Comparison of ENCODE assay signal across 15 cellular contexts in the genomic region with DNA sequence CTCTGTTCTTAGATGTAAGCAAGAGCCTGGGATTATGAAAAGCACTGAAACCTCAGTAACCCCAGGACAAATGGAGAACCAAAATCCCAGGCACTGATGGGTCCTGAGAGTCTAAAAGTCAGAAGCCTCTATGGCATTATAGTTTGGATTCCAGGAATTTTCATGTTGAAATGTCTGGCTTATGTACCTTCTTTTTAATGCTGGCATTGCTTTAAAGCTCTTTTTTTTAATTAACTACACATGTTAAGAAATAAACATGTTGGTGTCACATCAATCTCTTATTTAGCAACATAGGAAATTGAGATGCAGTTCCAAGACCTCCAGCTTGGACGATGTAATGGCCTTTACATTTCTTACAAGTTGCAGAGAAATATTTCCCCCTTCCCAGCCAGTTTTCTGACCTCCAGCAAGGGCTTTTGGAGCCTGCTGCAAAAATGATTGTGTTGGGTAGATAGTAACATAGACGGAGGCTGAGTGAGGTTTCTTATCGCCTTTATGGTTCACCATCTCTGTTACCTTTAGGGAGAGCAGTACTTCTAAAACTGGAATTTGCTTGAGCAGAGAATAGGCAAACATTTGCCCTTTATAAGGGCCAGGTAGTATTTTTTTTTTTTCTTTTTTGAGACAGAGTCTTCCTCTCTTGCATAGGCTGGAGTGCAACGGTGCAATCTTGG.
"Had no signal": no experiment of that assay in that cellular context is flagged by ENCODE, and none has a peak within 500 bp of the region (broad histone marks: within the 10 kb centered on the region; RNA-seq: fewer than 3 reads in every experiment).

No MANE protein-coding gene starts in this region.

- H3K9ac ChIP-seq: neural progenitor cell had no signal

- H3K27me3 Mint-ChIP-seq: activated CD4-positive, alpha-beta memory T cell treated with anti-CD3 and anti-CD28 coated beads, Interleukin-2, amount 10 ng/mL, durations not matched to agents 7 days and 5 days; activated naive CD8-positive, alpha-beta T cell treated with anti-CD3 and anti-CD28 coated beads, Interleukin-2, amount 50 U/mL, for 24 hours had no signal

- H3K36me3 ChIP-seq: neural progenitor cell, pancreas, thyroid gland, uterus had no signal

- H3K9me3 Mint-ChIP-seq: activated CD4-positive, alpha-beta memory T cell treated with anti-CD3 and anti-CD28 coated beads, Interleukin-2, amount 10 ng/mL, durations not matched to agents 7 days and 5 days; activated naive CD8-positive, alpha-beta T cell treated with anti-CD3 and anti-CD28 coated beads, Interleukin-2, amount 50 U/mL, for 24 hours; T-cell had no signal

- H3K9me3 ChIP-seq: pancreas, thyroid gland, uterus had no signal

- H3K4me2 ChIP-seq: neural progenitor cell had no signal

- H3K4me3 Mint-ChIP-seq: activated CD4-positive, alpha-beta memory T cell treated with anti-CD3 and anti-CD28 coated beads, Interleukin-2, amount 10 ng/mL, durations not matched to agents 7 days and 5 days; activated naive CD8-positive, alpha-beta T cell treated with anti-CD3 and anti-CD28 coated beads, Interleukin-2, amount 50 U/mL, for 24 hours; neural progenitor cell; T-cell had no signal

- H3K4me3 ChIP-seq: coronary artery, neural progenitor cell, pancreas, thyroid gland, uterus had no signal

- H3K27ac ChIP-seq: neural progenitor cell, pancreas, thyroid gland, uterus, VCaP had no signal

- H3K27me3 ChIP-seq: neural progenitor cell, pancreas, thyroid gland, uterus had no signal

- H3K4me1 Mint-ChIP-seq: activated CD4-positive, alpha-beta memory T cell treated with anti-CD3 and anti-CD28 coated beads, Interleukin-2, amount 10 ng/mL, durations not matched to agents 7 days and 5 days; activated naive CD8-positive, alpha-beta T cell treated with anti-CD3 and anti-CD28 coated beads, Interleukin-2, amount 50 U/mL, for 24 hours; T-cell had no signal

- H2AFZ ChIP-seq: neural progenitor cell had no signal

- ATAC-seq: activated naive CD8-positive, alpha-beta T cell treated with anti-CD3 and anti-CD28 coated beads, Interleukin-2, amount 50 U/mL, for 24 hours; pancreas; T-cell had no signal

- DNase-seq: activated CD4-positive, alpha-beta memory T cell treated with anti-CD3 and anti-CD28 coated beads, Interleukin-2, amount 10 ng/mL, durations not matched to agents 7 days and 5 days; activated CD8-positive, alpha-beta memory T cell treated with anti-CD3 and anti-CD28 coated beads, Interleukin-2, amount 50 U/mL, for 48 hours; activated naive CD4-positive, alpha-beta T cell treated with Interleukin-2 at 50 U/mL for 16 hours; activated naive CD8-positive, alpha-beta T cell treated with anti-CD3 and anti-CD28 coated beads, Interleukin-2, amount 50 U/mL, for 24 hours; caudate nucleus; effector CD4-positive, alpha-beta T cell; islet precursor cell; pancreas; small intestine; T-cell; thyroid gland; uterus had no signal

- H3K36me3 Mint-ChIP-seq: T-cell had no signal

- H3K27ac Mint-ChIP-seq: activated CD4-positive, alpha-beta memory T cell treated with anti-CD3 and anti-CD28 coated beads, Interleukin-2, amount 10 ng/mL, durations not matched to agents 7 days and 5 days; activated naive CD8-positive, alpha-beta T cell treated with anti-CD3 and anti-CD28 coated beads, Interleukin-2, amount 50 U/mL, for 24 hours; neural progenitor cell; T-cell had no signal

- H3K4me1 ChIP-seq: neural progenitor cell, pancreas, thyroid gland, uterus had no signal
